ENCODE assay signal across 8 cellular contexts in the genomic region with DNA sequence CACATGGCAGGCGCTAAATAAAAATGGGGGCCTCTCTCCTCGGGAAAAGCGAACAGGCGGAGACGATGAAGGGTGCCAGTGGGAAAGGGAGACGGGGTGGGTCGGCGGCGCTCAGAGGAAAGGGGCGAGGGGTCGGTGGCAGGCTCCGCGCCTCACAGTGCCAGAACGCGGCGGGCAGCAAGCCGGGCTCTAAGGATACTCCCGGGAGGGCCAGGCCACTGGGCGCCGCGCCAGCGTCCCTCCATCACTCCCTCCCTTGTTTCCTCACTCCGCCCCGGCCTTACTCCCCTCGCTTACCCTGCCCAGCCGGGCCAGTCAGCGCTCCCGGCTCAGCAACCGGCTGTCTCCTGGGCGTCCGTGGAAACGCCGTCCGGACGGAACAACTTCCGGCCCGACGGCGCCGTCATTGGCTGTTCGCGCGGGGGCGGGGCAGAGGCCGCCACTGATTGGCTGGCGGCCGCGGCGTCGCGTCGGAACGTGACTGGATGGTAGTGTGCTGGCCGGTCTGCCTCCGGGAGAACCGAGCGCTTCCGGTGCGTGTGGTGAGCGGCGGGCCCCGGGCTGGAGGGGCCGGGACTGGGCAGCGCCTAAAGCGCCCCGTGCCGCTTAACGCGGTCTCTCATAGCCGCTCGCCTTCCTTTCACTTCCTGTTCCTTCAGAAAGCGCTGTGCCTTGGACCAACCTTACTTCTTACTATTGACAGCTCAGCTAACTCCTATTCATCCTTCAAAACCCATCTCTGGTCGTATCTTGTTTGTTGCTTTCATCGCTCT. TPM values are rescaled to one million over a fixed set of nuclear protein-coding genes. Genes with fewer than 3 reads are reported as not detected.
A peak's percentile ranks its signal among the peaks of the same experiment; 100 is the strongest.
DNase-seq lines count a peak whose midpoint lies in the region; ATAC-seq and TF ChIP-seq lines count a peak whose summit lies in the region.

TSS of gene WDR25 (plus strand) at position 523 of the 773 bp plus-strand sequence.

- WGBS in esophagus, 2 donors, result 0 to 1% methylated on average over 65 to 74 of the region's 74 CpGs

- no peaks in the 10 kb centered on the region for H3K27me3 Mint-ChIP-seq in activated T-cell treated with anti-CD3 and anti-CD28 coated beads, Interleukin-2, amount 50 U/mL, for 24 hours

- H3K36me3 ChIP-seq in PC-9 (ENCODE audit: low read depth) (peaks cover 6% of the 10 kb centered on the region; the same call in 1 of the 2 replicates), esophagus (ENCODE audit: control insufficient read depth in 2 of 2, insufficient read depth in 2 of 2, low read length in 1 of 2) (no peaks in the 10 kb centered on the region), muscle layer of duodenum (ENCODE audit: control insufficient read depth in 1 of 2, insufficient read depth in 2 of 2, low read length in 2 of 2) (peaks cover 0 to 14% of the 10 kb centered on the region in 2 donors)

- H3K4me3 ChIP-seq in PC-9 (peak within 1 kb of the TSS; percentile 94), esophagus (ENCODE audit: low read depth in 1 of 2, low read length in 2 of 2) (peak within 1 kb of the TSS; percentile 93 to 94), muscle layer of duodenum (ENCODE audit: low read depth in 1 of 2, low read length in 2 of 2) (peak within 1 kb of the TSS; percentile 80 to 85)

- TF ChIP-seq CTCF in PC-9 (conservative IDR thresholded peaks at IDR 0.05), result no peak

- H3K4me1 Mint-ChIP-seq in activated T-cell treated with anti-CD3 and anti-CD28 coated beads, Interleukin-2, amount 50 U/mL, for 24 hours (ENCODE audit: low read depth), result peaks cover 55% of the 10 kb centered on the region

- H3K9me3 Mint-ChIP-seq in activated T-cell treated with anti-CD3 and anti-CD28 coated beads, Interleukin-2, amount 50 U/mL, for 24 hours, result no peaks in the 10 kb centered on the region

- H3F3A ChIP-seq in PC-9 (ENCODE audit: insufficient read depth, low read depth), result peaks cover 12% of the 10 kb centered on the region; the same call in 1 of the 2 replicates

- peak within 1 kb of the TSS; percentile 100 for H3K27ac Mint-ChIP-seq in activated T-cell treated with anti-CD3 and anti-CD28 coated beads, Interleukin-2, amount 50 U/mL, for 24 hours

- H3K9me2 ChIP-seq in PC-9 (ENCODE audit: insufficient read depth), result no peaks in the 10 kb centered on the region

- peaks cover 20% of the 10 kb centered on the region for H3K4me1 ChIP-seq in PC-9 (replicated peaks; ENCODE audit: insufficient read depth)
- H3K4me1 ChIP-seq in esophagus (ENCODE audit: control insufficient read depth in 2 of 2, insufficient read depth in 2 of 2, low read length in 1 of 2), result peaks cover 3 to 7% of the 10 kb centered on the region in 2 donors
- H3K4me1 ChIP-seq in muscle layer of duodenum (ENCODE audit: control insufficient read depth in 1 of 2, insufficient read depth in 2 of 2, low read length in 2 of 2), result peaks cover 6 to 31% of the 10 kb centered on the region in 2 donors

- no peaks in the 10 kb centered on the region for H3K27me3 ChIP-seq in PC-9 (ENCODE audit: insufficient read depth, low read depth)
- no peaks in the 10 kb centered on the region for H3K27me3 ChIP-seq in esophagus (ENCODE audit: control insufficient read depth in 1 of 2, insufficient read depth in 2 of 2, low read length in 2 of 2)
- no peaks in the 10 kb centered on the region for H3K27me3 ChIP-seq in muscle layer of duodenum (ENCODE audit: low read depth, low read length)

- H3K27ac ChIP-seq in PC-9 (peak within 1 kb of the TSS; percentile 97), esophagus (ENCODE audit: low read depth in 2 of 2, low read length in 1 of 2) (peak within 1 kb of the TSS; percentile 89 to 95), muscle layer of duodenum (ENCODE audit: low read length) (peak within 1 kb of the TSS; percentile 99)

- in situ Hi-C loops in KBM-7 (cut with MboI; ENCODE audit: low pct_unique_long_range_greater_than_20kb, low sequenced_read_pairs), result loop anchor here (25.0 kb wide), 2 partner anchors 261 to 511 kb away; no protein-coding TSS in a partner anchor

- peak within 1 kb of the TSS; percentile 99 for H3K4me3 Mint-ChIP-seq in activated T-cell treated with anti-CD3 and anti-CD28 coated beads, Interleukin-2, amount 50 U/mL, for 24 hours

- H3K79me2 ChIP-seq in PC-9 (ENCODE audit: low read depth), result peaks cover 22% of the 10 kb centered on the region

- ATAC-seq in GM21723 (IDR thresholded peaks at IDR 0.05; ENCODE audit: unreplicated experiment), result peak; percentile 74

- no TSS peak for BruUV-seq in PC-9 (replicated peaks; lab: Mats Ljungman, UMichigan)

- intact Hi-C loops in PC-9 (cut with micrococcal nuclease; ENCODE audit: unreplicated experiment), result loop anchor here (2.0 to 10.0 kb wide), 5 partner anchors 69 to 301 kb away; partner anchors contain the start of gene SLC25A29

- H2AFZ ChIP-seq in PC-9, result peak within 1 kb of the TSS; percentile 88

- H3K9me3 ChIP-seq in PC-9 (ENCODE audit: insufficient read depth, low read depth) (no peaks in the 10 kb centered on the region), esophagus (ENCODE audit: control insufficient read depth in 2 of 2, insufficient read depth in 1 of 2, low read depth in 1 of 2, low read length in 1 of 2) (no peaks in the 10 kb centered on the region), muscle layer of duodenum (ENCODE audit: control insufficient read depth in 1 of 2, low read length in 2 of 2) (no peaks in the 10 kb centered on the region)

- peak; percentile 84 for DNase-seq in DMS53 treated with DMSO at 0.1 percent for 48 hours (lab: John Stamatoyannopoulos, UW; ENCODE audit: unreplicated experiment)
- DNase-seq in KBM-7, result peak; percentile 97
- DNase-seq in PC-9, result peak; percentile 77 to 80
- peak; percentile 97 for DNase-seq in activated T-cell treated with anti-CD3 and anti-CD28 coated beads, Interleukin-2, amount 50 U/mL, for 24 hours
- DNase-seq in stimulated activated CD8-positive, alpha-beta memory T cell treated with anti-CD3 and anti-CD28 coated beads, Interleukin-7, amount 100 ng/mL, for 24 hours (ENCODE audit: low read depth), result peak; percentile 83

- peaks cover 56% of the 10 kb centered on the region for H3K36me3 Mint-ChIP-seq in activated T-cell treated with anti-CD3 and anti-CD28 coated beads, Interleukin-2, amount 50 U/mL, for 24 hours (ENCODE audit: low read depth)

- CTCF ChIA-PET in PC-9 (lab: Charles Lee), result no interaction called here

- no peaks in the 10 kb centered on the region for H4K20me1 ChIP-seq in PC-9 (ENCODE audit: insufficient read depth)

- POLR2A ChIA-PET in PC-9 (lab: Charles Lee; ENCODE audit: unreplicated experiment), result no interaction called here

- H3K4me2 ChIP-seq in PC-9, result peak within 1 kb of the TSS; percentile 90

RNA-seq across cellular contexts. Expression of gene WDR25, which starts in this region (rescaled TPM):
- 2.4 and 4.4 TPM in 2 replicates for total RNA-seq in PC-9 (2021)
- 1 to 10 TPM; 2.7 to 3.1 TPM for polyA plus RNA-seq in esophagus

Comparison
In these comparisons a context has a peak if more than half of its experiments do, and no peak if none do; other contexts are left out.
1. Peak in every context shown above with its lines: DNase-seq, ATAC-seq, H3K4me3 ChIP-seq and H3K27ac ChIP-seq.